ENCODE assay signal across 19 cellular contexts in the genomic region with DNA sequence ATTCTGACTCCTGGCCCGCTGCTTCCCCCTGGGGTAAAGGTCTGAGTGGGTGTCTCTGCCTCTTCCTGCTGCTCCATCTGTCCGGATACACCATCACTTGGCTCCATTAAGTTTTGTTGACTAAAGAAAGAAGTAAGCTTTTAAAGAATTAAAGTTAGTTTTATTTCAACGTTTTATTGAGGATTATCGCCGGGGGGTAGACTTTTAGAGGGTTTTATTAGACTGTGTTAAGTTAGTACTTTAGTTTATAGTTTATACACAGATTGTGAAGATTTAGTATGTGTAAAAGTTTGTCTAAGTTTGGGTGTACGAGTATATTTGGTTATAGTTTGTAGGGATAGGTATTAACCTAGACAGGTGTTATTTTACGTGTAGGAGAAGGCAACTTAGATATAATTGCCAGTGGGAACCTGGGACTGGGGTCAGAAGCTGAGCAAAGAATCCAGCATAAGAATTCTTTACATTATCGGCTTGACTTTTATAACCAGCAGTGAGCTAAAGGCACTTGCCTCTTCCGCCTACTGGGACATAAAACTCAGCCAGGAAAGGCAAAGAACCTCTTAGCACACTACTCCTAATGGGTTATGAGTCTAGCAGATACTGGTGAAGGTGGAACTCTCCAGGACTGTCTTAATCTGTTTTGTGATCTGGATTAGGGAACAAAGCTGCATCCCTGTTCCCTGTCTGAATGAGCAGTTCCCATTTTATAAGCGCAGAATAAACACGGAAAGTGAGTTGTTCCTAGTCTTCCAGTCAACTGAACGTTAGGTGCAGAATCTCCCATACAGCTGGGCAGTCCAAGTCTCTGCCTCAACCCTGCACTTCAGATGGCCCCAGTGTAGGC.
"Had no signal": no experiment of that assay in that cellular context is flagged by ENCODE, and none has a peak within 500 bp of the region (broad histone marks: within the 10 kb centered on the region; RNA-seq: fewer than 3 reads in every experiment).

No MANE protein-coding gene starts in this region.

- H3K27me3 ChIP-seq: heart right ventricle, right lobe of liver, upper lobe of left lung, uterus had no signal

- H3K4me3 ChIP-seq: coronary artery, heart right ventricle, lower lobe of right lung, psoas muscle, right lobe of liver, tibial artery, upper lobe of left lung, uterus had no signal

- DNase-seq: effector CD8-positive, alpha-beta T cell; heart right ventricle; hypothalamus; kidney glomerular epithelial cell; lower lobe of right lung; midbrain; naive B cell; psoas muscle; retina; right lobe of liver; stimulated activated CD4-positive, alpha-beta T cell treated with anti-CD3 and anti-CD28 coated beads, Interleukin-4, amount 100 ng/mL, for 1 hour; stimulated activated CD8-positive, alpha-beta memory T cell treated with anti-CD3 and anti-CD28 coated beads, Interleukin-4, amount 100 ng/mL, for 48 hours; stimulated activated naive CD8-positive, alpha-beta T cell treated with anti-CD3 and anti-CD28 coated beads, Interleukin-15, Interleukin-2, amounts not matched to agents 100 U/mL and 50 U/mL, for 24 hours; upper lobe of left lung; uterus had no signal

- H2AFZ ChIP-seq: parathyroid adenoma had no signal

- H3K36me3 ChIP-seq: heart right ventricle, lower lobe of right lung, right lobe of liver, tibial artery, upper lobe of left lung, uterus had no signal

- H3K79me2 ChIP-seq: parathyroid adenoma had no signal

- H3K27ac ChIP-seq: coronary artery, heart right ventricle, lower lobe of right lung, parathyroid adenoma, psoas muscle, right lobe of liver, tibial artery, upper lobe of left lung, uterus had no signal

- H3K4me1 ChIP-seq: lower lobe of right lung, parathyroid adenoma, psoas muscle, right lobe of liver, tibial artery, upper lobe of left lung, uterus had no signal

- H3K9ac ChIP-seq: parathyroid adenoma had no signal

- ATAC-seq: esophagus mucosa; heart right ventricle; lower lobe of right lung; stimulated activated naive CD8-positive, alpha-beta T cell treated with anti-CD3 and anti-CD28 coated beads, Interleukin-15, Interleukin-2, amounts not matched to agents 100 U/mL and 50 U/mL, for 24 hours had no signal

- H3K9me3 ChIP-seq: heart right ventricle, lower lobe of right lung, psoas muscle, right lobe of liver, tibial artery, upper lobe of left lung, uterus had no signal
